Comparison of ENCODE assay signal across 38 cellular contexts in the genomic region with DNA sequence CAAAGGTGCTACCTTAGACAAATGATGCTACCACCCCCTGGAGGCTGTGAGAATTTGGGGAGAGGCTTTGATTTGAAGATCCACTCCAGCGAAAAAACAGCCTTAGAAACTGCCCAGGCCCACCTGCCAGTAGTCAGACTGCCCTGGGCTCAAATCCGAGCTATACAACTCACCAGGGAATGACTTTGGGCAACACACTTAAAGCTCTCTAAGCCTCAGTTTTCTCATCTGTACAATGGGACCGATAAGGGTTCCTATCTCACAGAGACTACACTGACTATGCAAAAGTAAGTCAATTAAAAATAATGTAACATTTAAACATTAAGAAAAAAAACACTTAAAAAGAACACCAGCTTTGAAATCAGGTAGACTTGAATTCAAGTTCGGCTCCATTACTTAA. TPM values are rescaled to one million over a fixed set of nuclear protein-coding genes. Genes with fewer than 3 reads are reported as not detected.
"Had no signal": no experiment of that assay in that cellular context is flagged by ENCODE, and none has a peak within 500 bp of the region (broad histone marks: within the 10 kb centered on the region; RNA-seq: fewer than 3 reads in every experiment).

No MANE protein-coding gene starts in this region.

- DNase-seq: cortex of kidney; effector memory CD8-positive, alpha-beta T cell; erythroblast; esophagus squamous epithelium; foreskin melanocyte; glutamatergic neuron; heart right ventricle; hippocampal formation; left cardiac atrium; left lung; mesenchymal stem cell; mucosa of descending colon; naive B cell; pancreas; retina; stimulated activated CD4-positive, alpha-beta T cell treated with anti-CD3 and anti-CD28 coated beads, Interleukin-12 subunit alpha, Interleukin-12 subunit beta, amount 100 ng/mL, for 4 hours; stimulated activated CD4-positive, alpha-beta T cell treated with anti-CD3 and anti-CD28 coated beads, Interleukin-1b, Interleukin-23, amount 100 ng/mL, for 48 hours; stimulated activated CD4-positive, alpha-beta T cell treated with anti-CD3 and anti-CD28 coated beads, Interleukin-4, amount 100 ng/mL, for 1 hour; stimulated activated CD8-positive, alpha-beta memory T cell treated with anti-CD3 and anti-CD28 coated beads, Interleukin-4, amount 100 ng/mL, for 48 hours; stimulated activated naive CD4-positive, alpha-beta T cell; stimulated activated naive CD8-positive, alpha-beta T cell treated with anti-CD3 and anti-CD28 coated beads, Interleukin-15, amount 100 ng/mL, for 72 hours; transverse colon; upper lobe of right lung; uterus had no signal

- H3K27ac ChIP-seq: esophagus squamous epithelium, heart right ventricle, left lung, neutrophil, pancreas, suprapubic skin, transverse colon, upper lobe of right lung, uterus had no signal

- FAIRE-seq: endometrium, islet of Langerhans, pancreas had no signal

- H3K36me3 ChIP-seq: esophagus squamous epithelium, left lung, neutrophil, pancreas, suprapubic skin, transverse colon, upper lobe of right lung, uterus had no signal

- ATAC-seq: effector memory CD8-positive, alpha-beta T cell; heart right ventricle; left cardiac atrium; left lung; mucosa of descending colon; natural killer cell treated with Interleukin-12 subunit alpha and Interleukin-12 subunit beta and Interleukin-15 and Interleukin-18, amount 100 ng/mL, for 72 hours; pancreas; sciatic nerve; stimulated activated naive CD8-positive, alpha-beta T cell treated with anti-CD3 and anti-CD28 coated beads, Interleukin-15, amount 100 ng/mL, for 72 hours; upper lobe of right lung had no signal

- H3K4me2 ChIP-seq: smooth muscle cell had no signal

- H3K27me3 ChIP-seq: heart right ventricle, left lung, neutrophil, pancreas, suprapubic skin, upper lobe of right lung, uterus had no signal

- H3K9me3 ChIP-seq: esophagus squamous epithelium, heart right ventricle, left lung, mucosa of descending colon, neutrophil, pancreas, suprapubic skin, transverse colon, upper lobe of right lung, uterus had no signal

- H3K4me3 ChIP-seq: esophagus squamous epithelium, heart right ventricle, left lung, mucosa of descending colon, pancreas, smooth muscle cell, suprapubic skin, transverse colon, upper lobe of right lung, uterus had no signal

- H3K4me1 ChIP-seq: heart right ventricle, left lung, pancreas, transverse colon, upper lobe of right lung, uterus had no signal

RNA-seq across cellular contexts. Expression of a gene that starts 34.2 kb away (rescaled TPM):
- total RNA-seq: dermis microvascular lymphatic vessel endothelial cell; kidney epithelial cell; lower leg skin; lung microvascular endothelial cell; mesothelial cell of epicardium; natural killer cell treated with Interleukin-12 subunit alpha and Interleukin-12 subunit beta and Interleukin-15 and Interleukin-18, amount 100 ng/mL, for 72 hours; neural crest cell; pulmonary artery endothelial cell; sciatic nerve; smooth muscle cell; suprapubic skin; upper lobe of right lung; uterus had no signal

RNA-seq across cellular contexts. Expression of a gene that starts 53.0 kb away (rescaled TPM):
- total RNA-seq: dermis microvascular lymphatic vessel endothelial cell; kidney epithelial cell; lung microvascular endothelial cell; mesothelial cell of epicardium; natural killer cell treated with Interleukin-12 subunit alpha and Interleukin-12 subunit beta and Interleukin-15 and Interleukin-18, amount 100 ng/mL, for 72 hours; neural crest cell; pulmonary artery endothelial cell; sciatic nerve; smooth muscle cell had no signal
- polyA plus RNA-seq: smooth muscle cell had no signal
